ENCODE assay signal across 25 cellular contexts in the genomic region with DNA sequence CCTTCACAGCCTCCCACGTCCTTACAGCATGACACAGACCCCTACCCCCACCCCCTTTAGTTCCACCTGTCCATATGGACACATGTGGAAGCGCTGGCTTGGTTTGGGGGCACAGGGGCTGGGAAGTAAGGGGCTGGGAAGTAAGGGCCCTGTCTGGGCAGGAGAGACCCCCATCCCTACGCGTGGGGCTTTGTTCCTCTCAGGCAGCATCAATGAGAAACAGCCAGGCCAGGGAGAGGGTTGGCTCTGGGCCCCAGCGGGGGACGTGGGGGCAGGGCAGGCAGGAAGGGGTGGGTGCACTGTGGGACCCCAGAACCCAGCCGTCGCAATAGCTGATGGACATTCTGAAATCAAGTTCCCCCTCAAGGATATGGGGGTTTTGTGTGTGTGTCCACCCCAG. TPM values are rescaled to one million over a fixed set of nuclear protein-coding genes. Genes with fewer than 3 reads are reported as not detected.
"Had no signal": no experiment of that assay in that cellular context is flagged by ENCODE, and none has a peak within 500 bp of the region (broad histone marks: within the 10 kb centered on the region; RNA-seq: fewer than 3 reads in every experiment).

No MANE protein-coding gene starts in this region.

- H3K4me3 ChIP-seq: esophagus squamous epithelium, hepatocyte, mucosa of descending colon, psoas muscle, tibial nerve, upper lobe of right lung, vagina had no signal

- H3K4me3 Mint-ChIP-seq: naive thymus-derived CD8-positive, alpha-beta T cell; stimulated activated naive B cell treated with anti-CD40 and anti-IgM and Interleukin-4, amounts not matched to agents 10 μg/mL and 1 μg/mL and 100 μg/mL, for 72 hours; stimulated activated naive CD8-positive, alpha-beta T cell treated with anti-CD3 and anti-CD28 coated beads, Interleukin-15, amount 100 ng/mL, for 72 hours had no signal

- H3K36me3 ChIP-seq: esophagus squamous epithelium, tibial nerve, upper lobe of right lung, vagina had no signal

- H3K9me3 ChIP-seq: esophagus squamous epithelium, mucosa of descending colon, psoas muscle, testis, upper lobe of right lung, vagina had no signal

- H3K27ac ChIP-seq: esophagus squamous epithelium, hepatocyte, psoas muscle, testis, tibial nerve, upper lobe of right lung, vagina had no signal

- H3K9me3 Mint-ChIP-seq: neural crest cell had no signal

- ATAC-seq: left lobe of liver; mucosa of descending colon; naive thymus-derived CD8-positive, alpha-beta T cell; psoas muscle; sciatic nerve; stimulated activated naive B cell treated with anti-CD40 and anti-IgM and Interleukin-4, amounts not matched to agents 10 μg/mL and 1 μg/mL and 100 μg/mL, for 72 hours; stimulated activated naive CD8-positive, alpha-beta T cell treated with anti-CD3 and anti-CD28 coated beads, Interleukin-15, amount 100 ng/mL, for 72 hours; upper lobe of right lung had no signal

- H2AFZ ChIP-seq: hepatocyte had no signal

- H3K27ac Mint-ChIP-seq: naive thymus-derived CD8-positive, alpha-beta T cell; stimulated activated naive B cell treated with anti-CD40 and anti-IgM and Interleukin-4, amounts not matched to agents 10 μg/mL and 1 μg/mL and 100 μg/mL, for 72 hours; stimulated activated naive CD8-positive, alpha-beta T cell treated with anti-CD3 and anti-CD28 coated beads, Interleukin-15, amount 100 ng/mL, for 72 hours had no signal

- H3K27me3 ChIP-seq: testis had no signal

- DNase-seq: esophagus squamous epithelium; foreskin fibroblast; islet precursor cell; mammary epithelial cell; mucosa of descending colon; naive thymus-derived CD8-positive, alpha-beta T cell; psoas muscle; stimulated activated CD4-positive, alpha-beta T cell treated with anti-CD3 and anti-CD28 coated beads, Interleukin-2, amount 100 ng/mL, for 24 hours; stimulated activated CD4-positive, alpha-beta T cell treated with anti-CD3 and anti-CD28 coated beads, Interleukin-4, amount 100 ng/mL, for 4 hours; stimulated activated naive B cell treated with anti-CD40 and anti-IgM and Interleukin-4, amounts not matched to agents 10 μg/mL and 1 μg/mL and 100 μg/mL, for 72 hours; stimulated activated naive CD8-positive, alpha-beta T cell treated with anti-CD3 and anti-CD28 coated beads, Interleukin-15, amount 100 ng/mL, for 72 hours; testis; upper lobe of right lung had no signal

- H3K4me2 ChIP-seq: hepatocyte had no signal

- H3K79me2 ChIP-seq: hepatocyte had no signal

- H3K4me1 ChIP-seq: esophagus squamous epithelium, psoas muscle, testis, upper lobe of right lung, vagina had no signal

RNA-seq across cellular contexts. Expression of a gene that starts 1.1 kb away (rescaled TPM):
- total RNA-seq: chondrocyte; epithelial cell of proximal tubule; esophagus squamous epithelium; lower leg skin; mammary epithelial cell; naive thymus-derived CD8-positive, alpha-beta T cell; omental fat pad; psoas muscle; sciatic nerve; skeletal muscle tissue; subcutaneous adipose tissue; tibial nerve; upper lobe of right lung; vagina had no signal
- polyA plus RNA-seq: hepatocyte; mammary epithelial cell; naive thymus-derived CD8-positive, alpha-beta T cell had no signal

RNA-seq across cellular contexts. Expression of a gene that starts 42.8 kb away (rescaled TPM):
- total RNA-seq: epithelial cell of proximal tubule, skeletal muscle tissue, vagina had no signal
